Comparison of ENCODE assay signal across 8 cellular contexts in genomic region chr2:38184964-38185603, GRCh38.
DNase-seq lines count a peak whose midpoint lies in the region; ATAC-seq and TF ChIP-seq lines count a peak whose summit lies in the region.

No MANE protein-coding gene starts in this region.

- peak; percentile 95 for ATAC-seq in GM21447 (IDR thresholded peaks at IDR 0.05; ENCODE audit: unreplicated experiment)
- ATAC-seq in HG03558 (IDR thresholded peaks at IDR 0.05; ENCODE audit: extremely low read depth, unreplicated experiment): peak; percentile 93

- H3K4me1 ChIP-seq in fibroblast of lung (ENCODE audit: control insufficient read depth, extremely low read depth, insufficient read depth, low read length): peaks cover 5% of the 10 kb centered on the region
- H3K4me1 ChIP-seq in esophagus muscularis mucosa: peaks cover 3 to 22% (median 18%) of the 10 kb centered on the region in 4 donors

- no peak overlapping the region for H2AFZ ChIP-seq in fibroblast of lung (ENCODE audit: low read length)

- DNase-seq in GM10248 (ENCODE audit: extremely low spot score): peak; percentile 60
- DNase-seq in fibroblast of lung (ENCODE audit: low read depth in 2 of 2): peak; percentile 63 to 80
- DNase-seq in Kasumi-1 (lab: John Stamatoyannopoulos, UW): no peak
- no peak for DNase-seq in NCI-H1436 treated with DMSO at 0.1 percent for 48 hours (lab: John Stamatoyannopoulos, UW)
- no peak for DNase-seq in esophagus muscularis mucosa (ENCODE audit: extremely low spot score)
- DNase-seq in NCI-H1436 (lab: John Stamatoyannopoulos, UW): no peak

- H3K27ac ChIP-seq in fibroblast of lung (ENCODE audit: insufficient read depth, low read length) (no peak overlapping the region), esophagus muscularis mucosa (replicated peaks in 1 of 4) (peak overlapping the region in 2 of 4 donors; percentile 17 to 21)

- POLR2A ChIA-PET in GM10248 (lab: Yijun Ruan, JAX): no interaction called here

- no peak overlapping the region for H3K9ac ChIP-seq in fibroblast of lung (ENCODE audit: insufficient read depth, low read length)

- H3K36me3 ChIP-seq in fibroblast of lung (ENCODE audit: control insufficient read depth, insufficient read depth, low read length) (no peaks in the 10 kb centered on the region), esophagus muscularis mucosa (no peaks in the 10 kb centered on the region)

- TF ChIP-seq POLR2A in esophagus muscularis mucosa (IDR thresholded peaks at IDR 0.05; ENCODE audit: low read depth): no peak

- H3K9me3 ChIP-seq in fibroblast of lung (ENCODE audit: control insufficient read depth, insufficient read depth, low read depth, low read length) (no peaks in the 10 kb centered on the region), esophagus muscularis mucosa (no peaks in the 10 kb centered on the region)

- H4K20me1 ChIP-seq in fibroblast of lung (ENCODE audit: control insufficient read depth, extremely low read depth, insufficient read depth, low read length): no peaks in the 10 kb centered on the region

- TF ChIP-seq EP300 in esophagus muscularis mucosa (IDR thresholded peaks at IDR 0.05): no peak

- TF ChIP-seq CTCF in GM10248 (IDR thresholded peaks at IDR 0.05; ENCODE audit: control extremely low read depth, extremely low read depth, low read depth, missing control alignments) (no peak), fibroblast of lung (conservative IDR thresholded peaks at IDR 0.05 in 1 of 2, IDR thresholded peaks at IDR 0.05 in 1 of 2; ENCODE audit: low read depth in 1 of 2, low read length in 2 of 2) (no peak), esophagus muscularis mucosa (IDR thresholded peaks at IDR 0.05) (no peak)

- H3K4me2 ChIP-seq in fibroblast of lung (ENCODE audit: extremely low read depth, insufficient read depth, low read length): no peak overlapping the region

- H3K27me3 ChIP-seq in fibroblast of lung (ENCODE audit: control insufficient read depth, insufficient read depth, low read length) (no peaks in the 10 kb centered on the region), esophagus muscularis mucosa (no peaks in the 10 kb centered on the region)

- WGBS in esophagus muscularis mucosa: 68% methylated on average over 2 of the region's 2 CpGs

- intact Hi-C loops in esophagus muscularis mucosa (cut with DNase I): no loop called here

- no peak overlapping the region for H3K4me3 ChIP-seq in fibroblast of lung (replicated peaks in 1 of 4; ENCODE audit: control extremely low read depth in 1 of 4, insufficient read depth in 1 of 4, low read depth in 3 of 4, low read length in 4 of 4)
- no peak overlapping the region for H3K4me3 ChIP-seq in esophagus muscularis mucosa

- no peaks in the 10 kb centered on the region for H3K79me2 ChIP-seq in fibroblast of lung (ENCODE audit: control insufficient read depth, insufficient read depth, low read length)

- CTCF ChIA-PET in GM10248 (lab: Yijun Ruan, JAX): no interaction called here

Comparison
In these comparisons a context has a peak if more than half of its experiments do, and no peak if none do; other contexts are left out.
1. DNase-seq: peak in GM10248 (single experiment) and fibroblast of lung (2 of 2); none in Kasumi-1 (0 of 2), NCI-H1436 treated with DMSO at 0.1 percent for 48 hours (single experiment), esophagus muscularis mucosa (single experiment) and NCI-H1436 (single experiment).